In the genomic region with DNA sequence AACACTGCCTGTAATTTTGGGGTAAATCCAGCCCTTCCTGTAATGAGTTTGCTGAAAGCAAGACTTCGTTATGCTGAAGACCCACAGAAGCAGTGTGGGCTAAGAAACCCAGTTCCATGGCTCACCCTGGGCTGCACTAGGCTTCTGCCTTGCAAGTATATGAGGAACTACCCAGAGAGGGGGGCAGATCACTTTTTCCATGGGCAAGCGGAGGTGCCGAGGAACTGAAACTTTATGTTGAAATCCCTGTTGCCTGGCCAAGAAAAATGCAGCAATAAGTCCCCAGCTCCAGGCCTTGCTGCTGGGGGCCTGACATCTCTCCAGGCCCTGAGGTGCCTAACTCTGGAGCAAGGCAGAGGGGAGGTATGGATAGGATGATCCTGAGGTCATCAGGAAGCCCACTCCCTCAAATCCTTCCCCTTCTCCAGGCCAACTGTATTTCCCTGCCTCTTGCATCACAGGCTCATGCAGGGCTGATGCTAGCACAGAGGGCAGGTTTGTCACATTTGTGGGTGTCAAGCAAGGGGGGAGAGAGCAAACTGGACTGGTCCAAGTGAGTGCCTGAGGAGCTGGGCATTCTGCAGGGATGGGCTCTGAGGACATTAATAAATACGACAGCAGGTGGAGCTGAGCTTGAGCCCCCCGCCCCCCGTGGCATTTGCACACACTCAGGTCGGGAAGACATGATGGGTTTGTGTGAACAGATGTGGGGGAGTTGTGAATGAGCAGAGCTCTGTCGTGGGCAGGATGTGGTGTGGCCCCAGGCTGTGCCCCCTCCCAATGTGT, we compare ENCODE assay signal across 1 cellular context.
TF ChIP-seq lines count a peak whose summit lies in the region.

No MANE protein-coding gene starts in this region.

TF ChIP-seq in liver, 16 proteins besides CTCF, POLR2A, EP300 and RAD21 (continued from another document):
- TF ChIP-seq, protein P1, sequence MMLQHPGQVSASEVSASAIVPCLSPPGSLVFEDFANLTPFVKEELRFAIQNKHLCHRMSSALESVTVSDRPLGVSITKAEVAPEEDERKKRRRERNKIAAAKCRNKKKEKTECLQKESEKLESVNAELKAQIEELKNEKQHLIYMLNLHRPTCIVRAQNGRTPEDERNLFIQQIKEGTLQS (IDR thresholded peaks at IDR 0.05) = no peak
- TF ChIP-seq TAF1 (conservative IDR thresholded peaks at IDR 0.05) (no peak), GABPA (IDR thresholded peaks at IDR 0.05 in 1 of 2, conservative IDR thresholded peaks at IDR 0.05 in 1 of 2) (no peak), RXRA (IDR thresholded peaks at IDR 0.05) (peak in 1 of 2 donors; percentile 26), SP1 (IDR thresholded peaks at IDR 0.05) (no peak), NR2F2 (IDR thresholded peaks at IDR 0.05) (no peak)
